In genomic region chr3:44506961-44507360, GRCh38 we compare ENCODE assay signal across 21 cellular contexts.
"Had no signal": no experiment of that assay in that cellular context is flagged by ENCODE, and none has a peak within 500 bp of the region (broad histone marks: within the 10 kb centered on the region; RNA-seq: fewer than 3 reads in every experiment).

No MANE protein-coding gene starts in this region.

- ATAC-seq: activated CD8-positive, alpha-beta memory T cell treated with anti-CD3 and anti-CD28 coated beads, Interleukin-2, amount 10 ng/mL, durations not matched to agents 7 days and 5 days; activated naive CD4-positive, alpha-beta T cell treated with anti-CD3 and anti-CD28 coated beads, Interleukin-2, amount 50 U/mL, for 72 hours; heart left ventricle; left colon; lower lobe of right lung; pancreas had no signal

- H3K4me3 ChIP-seq: heart left ventricle, lower lobe of right lung, pancreas, thoracic aorta had no signal

- DNase-seq: activated CD4-positive, alpha-beta T cell treated with anti-CD3 and anti-CD28 coated beads, Interleukin-2, amount 50 U/mL, for 48 hours; activated CD8-positive, alpha-beta memory T cell treated with anti-CD3 and anti-CD28 coated beads, Interleukin-2, amount 10 ng/mL, durations not matched to agents 7 days and 5 days; activated effector memory CD4-positive, alpha-beta T cell treated with Interleukin-2 at 50 U/mL for 16 hours; activated T-cell treated with anti-CD3 and anti-CD28 coated beads, Interleukin-2, amount 50 U/mL, for 1 hour; amygdala; brain microvascular endothelial cell; effector CD8-positive, alpha-beta T cell; foreskin melanocyte; heart left ventricle; left colon; lower lobe of right lung; pancreas; stimulated activated CD4-positive, alpha-beta T cell treated with anti-CD3 and anti-CD28 coated beads, Interleukin-12 subunit alpha, Interleukin-12 subunit beta, amount 100 ng/mL, for 4 hours; stimulated activated CD4-positive, alpha-beta T cell treated with anti-CD3 and anti-CD28 coated beads, Interleukin-2, amount 100 ng/mL, for 24 hours; T-helper 1 cell; T1000 had no signal

- H3K36me3 ChIP-seq: brain microvascular endothelial cell had no signal

- H3K27me3 ChIP-seq: brain microvascular endothelial cell, heart left ventricle, pancreas had no signal

- H3K27me3 Mint-ChIP-seq: activated CD8-positive, alpha-beta memory T cell treated with anti-CD3 and anti-CD28 coated beads, Interleukin-2, amount 10 ng/mL, durations not matched to agents 7 days and 5 days; central memory CD8-positive, alpha-beta T cell had no signal

- H3K4me3 Mint-ChIP-seq: activated CD8-positive, alpha-beta memory T cell treated with anti-CD3 and anti-CD28 coated beads, Interleukin-2, amount 10 ng/mL, durations not matched to agents 7 days and 5 days; central memory CD8-positive, alpha-beta T cell; mesothelial cell of epicardium had no signal

- H3K9me3 ChIP-seq: lower lobe of right lung, pancreas, thoracic aorta had no signal

- H3K27ac ChIP-seq: brain microvascular endothelial cell, heart left ventricle, lower lobe of right lung, pancreas, thoracic aorta had no signal

- FAIRE-seq: islet of Langerhans, pancreas had no signal

- H3K27ac Mint-ChIP-seq: activated CD8-positive, alpha-beta memory T cell treated with anti-CD3 and anti-CD28 coated beads, Interleukin-2, amount 10 ng/mL, durations not matched to agents 7 days and 5 days; activated naive CD4-positive, alpha-beta T cell treated with anti-CD3 and anti-CD28 coated beads, Interleukin-2, amount 50 U/mL, for 72 hours; mesothelial cell of epicardium had no signal
